In the genomic region with DNA sequence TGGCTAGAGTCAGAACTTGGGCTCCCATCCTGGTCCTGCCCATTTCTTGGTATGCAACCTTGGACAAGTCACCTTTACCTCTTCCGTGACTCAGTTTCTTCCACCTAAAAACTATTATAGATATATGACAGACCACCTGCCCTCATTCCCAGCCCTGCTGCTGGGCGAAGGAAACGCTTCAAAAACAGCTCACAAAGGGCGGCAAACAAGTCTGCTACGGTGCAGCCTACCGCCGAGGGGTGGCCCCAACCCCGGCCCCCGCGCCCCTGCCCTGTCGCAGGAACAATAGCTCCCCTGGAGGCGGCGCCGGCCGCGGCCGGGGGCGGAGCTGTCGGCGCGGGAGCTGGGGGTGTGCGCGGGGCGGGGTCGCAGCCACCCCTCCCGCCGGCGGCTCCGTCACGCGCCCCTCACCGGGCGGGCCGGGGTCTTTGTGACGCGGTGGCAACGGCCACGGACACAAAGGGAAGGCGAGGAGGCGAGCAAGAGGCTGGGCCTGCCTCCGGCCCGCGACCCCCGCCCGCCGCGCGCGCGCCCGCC, we compare ENCODE assay signal across 8 cellular contexts. TPM values are rescaled to one million over a fixed set of nuclear protein-coding genes. Genes with fewer than 3 reads are reported as not detected.
DNase-seq lines count a peak whose midpoint lies in the region; ATAC-seq and TF ChIP-seq lines count a peak whose summit lies in the region.

A gene with protein sequence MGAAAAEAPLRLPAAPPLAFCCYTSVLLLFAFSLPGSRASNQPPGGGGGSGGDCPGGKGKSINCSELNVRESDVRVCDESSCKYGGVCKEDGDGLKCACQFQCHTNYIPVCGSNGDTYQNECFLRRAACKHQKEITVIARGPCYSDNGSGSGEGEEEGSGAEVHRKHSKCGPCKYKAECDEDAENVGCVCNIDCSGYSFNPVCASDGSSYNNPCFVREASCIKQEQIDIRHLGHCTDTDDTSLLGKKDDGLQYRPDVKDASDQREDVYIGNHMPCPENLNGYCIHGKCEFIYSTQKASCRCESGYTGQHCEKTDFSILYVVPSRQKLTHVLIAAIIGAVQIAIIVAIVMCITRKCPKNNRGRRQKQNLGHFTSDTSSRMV (plus strand): TSS at position 425 of the 537 bp plus-strand sequence. CDS start 396 bp downstream, outside the sequence.

- no peaks in the 10 kb centered on the region for H3K27me3 Mint-ChIP-seq in Calu3 (ENCODE audit: unreplicated experiment)
- H3K27me3 Mint-ChIP-seq in activated CD4-positive, alpha-beta T cell treated with anti-CD3 and anti-CD28 coated beads, Interleukin-2, amount 10 ng/mL, durations not matched to agents 24 days and 14 days, result peaks cover 53% of the 10 kb centered on the region
- peaks cover 15% of the 10 kb centered on the region for H3K27me3 Mint-ChIP-seq in memory B cell
- H3K27me3 Mint-ChIP-seq in stimulated activated naive B cell treated with anti-CD40 and anti-IgM and Interleukin-4, amounts not matched to agents 10 μg/mL and 1 μg/mL and 100 μg/mL, for 72 hours, result peaks cover 37 to 38% of the 10 kb centered on the region in 2 donors

- CTCF ChIA-PET in Calu3 (lab: Charles Lee), result interaction anchor here (0.6 to 0.8 kb wide), 6 partner anchors 13 to 1905 kb away, joined by 3 to 5 read pairs (median 3); no protein-coding TSS in a partner anchor

- H3K4me3 ChIP-seq in ectodermal cell (ENCODE audit: insufficient read depth, low read depth, low read length), result peak within 1 kb of the TSS; percentile 91

- H3K4me1 Mint-ChIP-seq in Calu3 (ENCODE audit: low read depth, unreplicated experiment), result peaks cover 10% of the 10 kb centered on the region
- H3K4me1 Mint-ChIP-seq in activated CD4-positive, alpha-beta T cell treated with anti-CD3 and anti-CD28 coated beads, Interleukin-2, amount 10 ng/mL, durations not matched to agents 24 days and 14 days, result peaks cover 4% of the 10 kb centered on the region
- H3K4me1 Mint-ChIP-seq in memory B cell, result peaks cover 11% of the 10 kb centered on the region
- peaks cover 8 to 16% of the 10 kb centered on the region in 2 donors for H3K4me1 Mint-ChIP-seq in stimulated activated naive B cell treated with anti-CD40 and anti-IgM and Interleukin-4, amounts not matched to agents 10 μg/mL and 1 μg/mL and 100 μg/mL, for 72 hours

- H3K9me3 ChIP-seq in ectodermal cell (ENCODE audit: control insufficient read depth, low read length), result no peaks in the 10 kb centered on the region

- ATAC-seq in GM21786 (IDR thresholded peaks at IDR 0.05; ENCODE audit: unreplicated experiment) (peak; percentile 48), memory B cell (ENCODE audit: low read depth) (peak; percentile 69), HG03025 (IDR thresholded peaks at IDR 0.05; ENCODE audit: low FRiP score, unreplicated experiment) (no peak)
- peak; percentile 58 to 68 for ATAC-seq in stimulated activated naive B cell treated with anti-CD40 and anti-IgM and Interleukin-4, amounts not matched to agents 10 μg/mL and 1 μg/mL and 100 μg/mL, for 72 hours (replicated peaks)

- intact Hi-C loops in Calu3 (cut with micrococcal nuclease; ENCODE audit: unreplicated experiment), result no loop called here
- intact Hi-C loops in activated CD4-positive, alpha-beta T cell treated with anti-CD3 and anti-CD28 coated beads, Interleukin-2, amount 10 ng/mL, durations not matched to agents 24 days and 14 days (cut with micrococcal nuclease), result no loop called here

- no TSS peak for BruUV-seq in Calu3 (replicated peaks; lab: Mats Ljungman, UMichigan)

- DNase-seq in Calu3, result peak; percentile 55
- DNase-seq in NCI-H1092 treated with DMSO at 0.1 percent for 48 hours (lab: John Stamatoyannopoulos, UW), result peak; percentile 50
- peak; percentile 80 for DNase-seq in activated CD4-positive, alpha-beta T cell treated with anti-CD3 and anti-CD28 coated beads, Interleukin-2, amount 10 ng/mL, durations not matched to agents 24 days and 14 days
- peak; percentile 12 to 34 for DNase-seq in memory B cell (ENCODE audit: low spot score in 2 of 2)
- DNase-seq in stimulated activated naive B cell treated with anti-CD40 and anti-IgM and Interleukin-4, amounts not matched to agents 10 μg/mL and 1 μg/mL and 100 μg/mL, for 72 hours, result peak; percentile 6

- H3K4me3 Mint-ChIP-seq in Calu3 (ENCODE audit: low read depth, unreplicated experiment) (peak within 1 kb of the TSS; percentile 75), memory B cell (peak within 1 kb of the TSS; percentile 71)
- H3K4me3 Mint-ChIP-seq in activated CD4-positive, alpha-beta T cell treated with anti-CD3 and anti-CD28 coated beads, Interleukin-2, amount 10 ng/mL, durations not matched to agents 24 days and 14 days, result peak within 1 kb of the TSS; percentile 76
- peak within 1 kb of the TSS; percentile 78 to 87 for H3K4me3 Mint-ChIP-seq in stimulated activated naive B cell treated with anti-CD40 and anti-IgM and Interleukin-4, amounts not matched to agents 10 μg/mL and 1 μg/mL and 100 μg/mL, for 72 hours

- H3K36me3 ChIP-seq in ectodermal cell (ENCODE audit: control insufficient read depth, insufficient read depth, low read length), result no peaks in the 10 kb centered on the region

- TF ChIP-seq CTCF in Calu3 (IDR thresholded peaks at IDR 0.05; ENCODE audit: unreplicated experiment), result no peak

- H3K27me3 ChIP-seq in ectodermal cell (ENCODE audit: control insufficient read depth, insufficient read depth, low read length, poor library complexity, severe bottlenecking), result no peaks in the 10 kb centered on the region

- no peak within 1 kb of the TSS for H3K27ac Mint-ChIP-seq in Calu3 (ENCODE audit: unreplicated experiment)
- H3K27ac Mint-ChIP-seq in activated CD4-positive, alpha-beta T cell treated with anti-CD3 and anti-CD28 coated beads, Interleukin-2, amount 10 ng/mL, durations not matched to agents 24 days and 14 days, result no peak within 1 kb of the TSS
- no peak within 1 kb of the TSS for H3K27ac Mint-ChIP-seq in memory B cell
- H3K27ac Mint-ChIP-seq in stimulated activated naive B cell treated with anti-CD40 and anti-IgM and Interleukin-4, amounts not matched to agents 10 μg/mL and 1 μg/mL and 100 μg/mL, for 72 hours, result no peak within 1 kb of the TSS

- no peaks in the 10 kb centered on the region for H3K9me3 Mint-ChIP-seq in Calu3 (ENCODE audit: low read depth, unreplicated experiment)
- no peaks in the 10 kb centered on the region for H3K9me3 Mint-ChIP-seq in activated CD4-positive, alpha-beta T cell treated with anti-CD3 and anti-CD28 coated beads, Interleukin-2, amount 10 ng/mL, durations not matched to agents 24 days and 14 days
- no peaks in the 10 kb centered on the region for H3K9me3 Mint-ChIP-seq in memory B cell
- no peaks in the 10 kb centered on the region for H3K9me3 Mint-ChIP-seq in stimulated activated naive B cell treated with anti-CD40 and anti-IgM and Interleukin-4, amounts not matched to agents 10 μg/mL and 1 μg/mL and 100 μg/mL, for 72 hours

- peak within 1 kb of the TSS; percentile 95 for H3K27ac ChIP-seq in ectodermal cell (ENCODE audit: insufficient read depth, low read depth, low read length, poor library complexity, severe bottlenecking)

- H3K36me3 Mint-ChIP-seq in Calu3 (ENCODE audit: insufficient read depth, unreplicated experiment) (peaks cover 11% of the 10 kb centered on the region), memory B cell (no peaks in the 10 kb centered on the region)
- no peaks in the 10 kb centered on the region for H3K36me3 Mint-ChIP-seq in activated CD4-positive, alpha-beta T cell treated with anti-CD3 and anti-CD28 coated beads, Interleukin-2, amount 10 ng/mL, durations not matched to agents 24 days and 14 days (ENCODE audit: low read depth)
- no peaks in the 10 kb centered on the region for H3K36me3 Mint-ChIP-seq in stimulated activated naive B cell treated with anti-CD40 and anti-IgM and Interleukin-4, amounts not matched to agents 10 μg/mL and 1 μg/mL and 100 μg/mL, for 72 hours

- peaks cover 12% of the 10 kb centered on the region for H3K4me1 ChIP-seq in ectodermal cell (ENCODE audit: control insufficient read depth, insufficient read depth, low read length)

- WGBS in ectodermal cell, 2 experiments, result 0% methylated on average over 51 of the region's 51 CpGs

RNA-seq across cellular contexts. Expression of the gene that starts here (rescaled TPM):
- total RNA-seq in Calu3 (2022), result 1.7 TPM in 2 replicates
- total RNA-seq in activated CD4-positive, alpha-beta T cell treated with anti-CD3 and anti-CD28 coated beads, Interleukin-2, amount 10 ng/mL, durations not matched to agents 24 days and 14 days, result 0.16 TPM in 1 of 2 replicates, not detected in the other
- polyA plus RNA-seq in ectodermal cell (2013, experiment 1 of 4), result 51.9 TPM
- polyA plus RNA-seq in ectodermal cell (2013, experiment 2 of 4), result 44.7 TPM
- 62.3 TPM for polyA plus RNA-seq in ectodermal cell (2013, experiment 3 of 4)
- polyA plus RNA-seq in ectodermal cell (2013, experiment 4 of 4), result 66.0 TPM

Comparison
In these comparisons a context has a peak if more than half of its experiments do, and no peak if none do; other contexts are left out.
1. Peak in DNase-seq in activated CD4-positive, alpha-beta T cell treated with anti-CD3 and anti-CD28 coated beads, Interleukin-2, amount 10 ng/mL, durations not matched to agents 24 days and 14 days; RNA of the gene not detected or under 1 TPM.
2. DNase-seq: peak in every context shown above with its lines; median percentile 80 in activated CD4-positive, alpha-beta T cell treated with anti-CD3 and anti-CD28 coated beads, Interleukin-2, amount 10 ng/mL, durations not matched to agents 24 days and 14 days; 55 in Calu3; 50 in NCI-H1092 treated with DMSO at 0.1 percent for 48 hours; 23 in memory B cell; 6 in stimulated activated naive B cell treated with anti-CD40 and anti-IgM and Interleukin-4, amounts not matched to agents 10 μg/mL and 1 μg/mL and 100 μg/mL, for 72 hours.